Comparison of ENCODE assay signal across 1 cellular context in the genomic region with DNA sequence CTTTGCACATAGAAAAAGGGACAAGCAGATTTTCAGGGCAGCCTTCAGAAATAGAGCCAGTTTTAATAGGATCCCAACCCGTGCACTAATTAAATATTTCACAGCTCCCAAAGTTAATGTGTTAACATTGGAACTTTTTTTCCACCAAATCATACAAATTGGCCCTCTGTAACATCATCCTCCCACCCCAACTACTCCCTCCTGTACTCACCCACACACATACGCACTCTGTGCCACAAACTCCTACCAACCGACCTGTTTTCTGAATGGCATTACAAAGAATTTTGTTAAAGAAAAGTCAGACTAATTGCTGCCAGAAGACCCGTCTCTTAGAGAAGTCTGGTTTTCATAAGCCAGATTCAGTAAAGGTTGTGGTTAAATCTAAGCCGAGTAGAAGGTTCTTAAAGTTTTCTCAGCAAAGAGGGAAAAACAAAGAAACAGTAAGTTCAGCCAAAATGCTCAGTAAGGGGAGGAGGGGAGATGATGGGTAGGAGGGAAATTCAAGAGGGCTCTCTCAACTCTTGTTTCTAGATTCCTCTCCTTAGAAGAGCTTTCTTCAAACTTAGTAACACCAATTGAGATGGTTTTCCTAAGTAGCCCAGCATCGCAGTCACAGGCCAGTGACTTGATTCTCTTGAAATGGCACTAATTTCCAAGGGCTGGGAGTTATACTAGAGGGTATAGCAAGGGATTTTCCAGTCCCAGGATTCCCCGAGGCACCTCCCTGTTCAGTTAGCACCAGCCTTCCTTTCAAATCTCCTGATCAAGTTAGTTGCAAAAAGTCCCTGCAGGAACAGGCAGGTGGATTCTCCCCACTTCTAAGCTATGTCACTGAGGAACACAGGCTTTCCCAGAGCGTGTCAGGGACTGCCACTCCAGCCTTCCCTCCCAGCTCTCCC.
TF ChIP-seq lines count a peak whose summit lies in the region.

No MANE protein-coding gene starts in this region.

TF ChIP-seq in K562, 482 proteins besides CTCF, POLR2A, EP300 and RAD21:
- TF ChIP-seq, protein P1, sequence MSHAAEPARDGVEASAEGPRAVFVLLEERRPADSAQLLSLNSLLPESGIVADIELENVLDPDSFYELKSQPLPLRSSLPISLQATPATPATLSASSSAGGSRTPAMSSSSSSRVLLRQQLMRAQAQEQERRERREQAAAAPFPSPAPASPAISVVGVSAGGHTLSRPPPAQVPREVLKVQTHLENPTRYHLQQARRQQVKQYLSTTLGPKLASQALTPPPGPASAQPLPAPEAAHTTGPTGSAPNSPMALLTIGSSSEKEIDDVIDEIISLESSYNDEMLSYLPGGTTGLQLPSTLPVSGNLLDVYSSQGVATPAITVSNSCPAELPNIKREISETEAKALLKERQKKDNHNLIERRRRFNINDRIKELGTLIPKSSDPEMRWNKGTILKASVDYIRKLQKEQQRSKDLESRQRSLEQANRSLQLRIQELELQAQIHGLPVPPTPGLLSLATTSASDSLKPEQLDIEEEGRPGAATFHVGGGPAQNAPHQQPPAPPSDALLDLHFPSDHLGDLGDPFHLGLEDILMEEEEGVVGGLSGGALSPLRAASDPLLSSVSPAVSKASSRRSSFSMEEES (CRISPR knock-in tag; IDR thresholded peaks at IDR 0.05) = no peak
- TF ChIP-seq ZFP1 (CRISPR knock-in tag; IDR thresholded peaks at IDR 0.05) (no peak), ZNF644 (tag; IDR thresholded peaks at IDR 0.05; ENCODE audit: low read depth) (no peak), NONO (IDR thresholded peaks at IDR 0.05; ENCODE audit: low read depth in 2 of 2, low read length in 1 of 2) (no peak)
